ENCODE assay signal across 10 cellular contexts in the genomic region with DNA sequence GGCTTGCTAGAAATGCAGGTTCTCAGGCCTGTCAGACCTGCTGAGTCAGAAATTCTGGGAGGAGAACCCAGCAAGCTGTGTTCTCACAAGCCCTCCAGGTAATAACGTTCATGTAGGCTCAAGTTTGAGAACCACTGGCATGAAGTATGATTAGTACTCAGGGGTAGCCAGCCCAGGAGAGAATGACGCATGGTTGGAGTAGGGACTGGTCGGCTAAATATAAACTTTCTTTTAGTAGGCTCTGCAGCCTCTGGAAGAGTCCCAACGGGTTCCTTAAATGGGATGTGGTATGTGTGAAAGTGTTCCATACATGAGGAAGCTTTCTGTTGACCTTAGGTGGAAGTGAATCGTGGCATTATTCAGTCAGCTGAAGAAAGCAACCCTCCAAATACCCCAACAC.
A peak's percentile ranks its signal among the peaks of the same experiment; 100 is the strongest.
DNase-seq lines count a peak whose midpoint lies in the region; ATAC-seq and TF ChIP-seq lines count a peak whose summit lies in the region.
"Had no signal": no experiment of that assay in that cellular context is flagged by ENCODE, and none has a peak within 500 bp of the region (broad histone marks: within the 10 kb centered on the region; RNA-seq: fewer than 3 reads in every experiment).

No MANE protein-coding gene starts in this region.

- in situ Hi-C loops in SK-MEL-5 (cut with HindIII; ENCODE audit: low pct_unique_long_range_greater_than_20kb, low sequenced_read_pairs), result no loop called here

- H3K4me1 Mint-ChIP-seq in CD8-positive, alpha-beta memory T cell, result peaks cover 72 to 85% (median 79%) of the 10 kb centered on the region in 3 donors

- CTCF ChIA-PET in CD8-positive, alpha-beta memory T cell (lab: Charles Lee), result no interaction called here

- no peak for DNase-seq in CD8-positive, alpha-beta memory T cell
- DNase-seq in SK-MEL-5 (ENCODE audit: low read depth, low spot score) (peak; percentile 78), glomerular visceral epithelial cell (ENCODE audit: extremely low spot score) (peak; percentile 18), psoas muscle (no peak), GM20000 (ENCODE audit: low spot score) (no peak), cortex of kidney (lab: John Stamatoyannopoulos, UW) (no peak)
- no peak for DNase-seq in stimulated activated naive CD4-positive, alpha-beta T cell treated with Interleukin-2 at 50 U/mL for 16 hours (lab: John Stamatoyannopoulos, UW)
- DNase-seq: activated CD4-positive, alpha-beta memory T cell treated with anti-CD3 and anti-CD28 coated beads for 36 hours; erythroblast had no signal

- H3K27ac ChIP-seq in CD8-positive, alpha-beta memory T cell (ENCODE audit: low read depth, low read length), result no peak overlapping the region
- H3K27ac ChIP-seq in psoas muscle, result no peak overlapping the region

- no peaks in the 10 kb centered on the region for H3K9me3 ChIP-seq in CD8-positive, alpha-beta memory T cell (ENCODE audit: low read length)
- no peaks in the 10 kb centered on the region for H3K9me3 ChIP-seq in psoas muscle

- no peaks in the 10 kb centered on the region for H3K27me3 ChIP-seq in CD8-positive, alpha-beta memory T cell (ENCODE audit: insufficient read depth, low read length, poor library complexity, severe bottlenecking)
- H3K27me3 ChIP-seq in psoas muscle (ENCODE audit: insufficient read depth in 3 of 3, low read length in 2 of 3), result no peaks in the 10 kb centered on the region

- intact Hi-C loops in psoas muscle (cut with DNase I), result no loop called here

- peak overlapping the region in 6 of 8 donors; percentile 4 to 71 (median 22) for H3K27ac Mint-ChIP-seq in CD8-positive, alpha-beta memory T cell

- H3K36me3 Mint-ChIP-seq in CD8-positive, alpha-beta memory T cell, result peaks cover 0 to 2% (median 2%) of the 10 kb centered on the region in 3 donors
- H3K36me3 Mint-ChIP-seq: activated CD4-positive, alpha-beta memory T cell treated with anti-CD3 and anti-CD28 coated beads for 36 hours had no signal

- H3K4me3 Mint-ChIP-seq in CD8-positive, alpha-beta memory T cell, result no peak overlapping the region
- H3K4me3 Mint-ChIP-seq: activated CD4-positive, alpha-beta memory T cell treated with anti-CD3 and anti-CD28 coated beads for 36 hours had no signal

- H3K4me3 ChIP-seq in CD8-positive, alpha-beta memory T cell (ENCODE audit: low read length), result no peak overlapping the region
- no peak overlapping the region for H3K4me3 ChIP-seq in psoas muscle

- H3K4me1 ChIP-seq in CD8-positive, alpha-beta memory T cell (ENCODE audit: insufficient read depth, low read length), result peaks cover 28% of the 10 kb centered on the region
- H3K4me1 ChIP-seq in psoas muscle, result no peaks in the 10 kb centered on the region

- H3K27me3 Mint-ChIP-seq in CD8-positive, alpha-beta memory T cell, result peaks cover 0 to 3% of the 10 kb centered on the region in 2 donors
- H3K27me3 Mint-ChIP-seq: activated CD4-positive, alpha-beta memory T cell treated with anti-CD3 and anti-CD28 coated beads for 36 hours had no signal

- ATAC-seq in psoas muscle (peak; percentile 65 to 99 (median 78)), GM21825 (IDR thresholded peaks at IDR 0.05; ENCODE audit: unreplicated experiment) (no peak)

- POLR2A ChIA-PET in CD8-positive, alpha-beta memory T cell (lab: Charles Lee), result interaction anchor here (0.5 kb wide), 1 partner anchor 15 kb away, joined by 3 read pairs; no protein-coding TSS in a partner anchor

- no peak for TF ChIP-seq CTCF in psoas muscle (IDR thresholded peaks at IDR 0.05)
- no peak for TF ChIP-seq CTCF in GM20000 (IDR thresholded peaks at IDR 0.05; ENCODE audit: extremely low read depth, missing control alignments)

- H3K9me3 Mint-ChIP-seq in CD8-positive, alpha-beta memory T cell, result no peaks in the 10 kb centered on the region
- H3K9me3 Mint-ChIP-seq: activated CD4-positive, alpha-beta memory T cell treated with anti-CD3 and anti-CD28 coated beads for 36 hours had no signal

- 25 to 26% (median 25%) methylated on average over 5 of the region's 5 CpGs for WGBS in psoas muscle, 3 donors

- H3K36me3 ChIP-seq in CD8-positive, alpha-beta memory T cell (ENCODE audit: insufficient read depth, low read length), result no peaks in the 10 kb centered on the region
- no peaks in the 10 kb centered on the region for H3K36me3 ChIP-seq in psoas muscle (ENCODE audit: insufficient read depth in 1 of 2, low read depth in 1 of 2)

Comparison
In these comparisons a context has a peak if more than half of its experiments do, and no peak if none do; other contexts are left out.
1. DNase-seq: peak in SK-MEL-5 (single experiment) and glomerular visceral epithelial cell (single experiment); none in CD8-positive, alpha-beta memory T cell (0 of 5), psoas muscle (0 of 2), GM20000 (single experiment), cortex of kidney (single experiment) and stimulated activated naive CD4-positive, alpha-beta T cell treated with Interleukin-2 at 50 U/mL for 16 hours (single experiment).